Comparison of ENCODE assay signal across 25 cellular contexts in the genomic region with DNA sequence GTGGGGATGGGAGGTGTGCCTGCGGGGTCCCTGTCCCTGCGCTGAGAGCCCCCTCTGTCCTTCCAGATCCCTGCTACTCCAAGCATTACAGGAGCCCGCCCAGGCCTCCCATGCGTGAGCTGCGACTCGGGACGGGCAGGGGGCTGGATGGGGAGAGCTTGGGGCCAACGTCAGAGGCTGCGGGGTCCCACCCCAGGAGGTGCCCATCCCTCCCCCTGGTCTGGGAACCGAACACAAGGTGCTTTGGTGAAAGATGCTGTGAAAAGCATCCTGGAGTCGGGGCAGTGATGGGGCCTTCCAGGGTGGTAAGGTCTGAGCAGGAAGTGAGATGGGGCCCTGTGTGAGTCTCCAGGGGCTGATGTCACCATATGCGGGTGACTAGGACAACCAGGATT. TPM values are rescaled to one million over a fixed set of nuclear protein-coding genes. Genes with fewer than 3 reads are reported as not detected.
"Had no signal": no experiment of that assay in that cellular context is flagged by ENCODE, and none has a peak within 500 bp of the region (broad histone marks: within the 10 kb centered on the region; RNA-seq: fewer than 3 reads in every experiment).

No MANE protein-coding gene starts in this region.

- H3K9me3 ChIP-seq: heart right ventricle, left lung, prostate gland, upper lobe of right lung had no signal

- H3K27ac ChIP-seq: coronary artery, epithelial cell of prostate, heart right ventricle, left lung, ovary, prostate gland, upper lobe of right lung had no signal

- H3K4me1 ChIP-seq: heart right ventricle, left lung, prostate gland, upper lobe of right lung had no signal

- H3K36me3 ChIP-seq: heart right ventricle, left lung, ovary, prostate gland, upper lobe of right lung had no signal

- H3K4me3 ChIP-seq: coronary artery, heart right ventricle, left lung, ovary, prostate gland, upper lobe of right lung had no signal

- DNase-seq: activated CD4-positive, alpha-beta memory T cell treated with anti-CD3 and anti-CD28 coated beads, Interleukin-2, amount 10 ng/mL, durations not matched to agents 7 days and 5 days; activated CD4-positive, alpha-beta T cell treated with anti-CD3 and anti-CD28 coated beads, Interleukin-2, amount 10 ng/mL, durations not matched to agents 24 days and 14 days; activated gamma-delta T cell; activated naive CD4-positive, alpha-beta T cell treated with anti-CD3 and anti-CD28 coated beads, Interleukin-2, amount 50 U/mL, for 16 hours; activated naive CD8-positive, alpha-beta T cell treated with anti-CD3 and anti-CD28 coated beads, Interleukin-2, amount 50 U/mL, for 24 hours; activated T-cell treated with anti-CD3 and anti-CD28 coated beads, Interleukin-2, amount 50 U/mL, for 72 hours; cerebellar nuclear complex; endodermal cell; heart right ventricle; kidney glomerular epithelial cell; midbrain; natural killer cell; ovary; stimulated activated CD4-positive, alpha-beta T cell treated with anti-CD3 and anti-CD28 coated beads, Interleukin-4, amount 100 ng/mL, for 24 hours; stimulated activated naive CD4-positive, alpha-beta T cell treated with Interleukin-2 at 50 U/mL for 16 hours had no signal

- H3K27me3 ChIP-seq: ovary had no signal

- ATAC-seq: activated naive CD8-positive, alpha-beta T cell treated with anti-CD3 and anti-CD28 coated beads, Interleukin-2, amount 50 U/mL, for 24 hours; activated T-cell treated with anti-CD3 and anti-CD28 coated beads, Interleukin-2, amount 50 U/mL, for 72 hours; heart right ventricle; left lung; natural killer cell; upper lobe of right lung had no signal

RNA-seq across cellular contexts. Expression of gene LCN9, which starts 2.7 kb away (rescaled TPM):
- total RNA-seq: activated CD4-positive, alpha-beta memory T cell treated with anti-CD3 and anti-CD28 coated beads, Interleukin-2, amount 10 ng/mL, durations not matched to agents 7 days and 5 days; activated CD4-positive, alpha-beta T cell treated with anti-CD3 and anti-CD28 coated beads, Interleukin-2, amount 10 ng/mL, durations not matched to agents 24 days and 14 days; activated T-cell treated with anti-CD3 and anti-CD28 coated beads, Interleukin-2, amount 50 U/mL, for 72 hours; fibroblast of villous mesenchyme; heart right ventricle; left lung; lung microvascular endothelial cell; natural killer cell; ovary; prostate gland; subcutaneous adipose tissue; T-helper 2 cell treated with Interferon-gamma antibody and Interleukin-4, amounts not matched to agents 100 ng/mL and 5 ng/mL, for 36 hours; upper lobe of right lung had no signal
- polyA plus RNA-seq: heart right ventricle, ovary, thymus had no signal

RNA-seq across cellular contexts. Expression of gene GLT6D1, which starts 26.5 kb away (rescaled TPM):
- total RNA-seq: activated CD4-positive, alpha-beta memory T cell treated with anti-CD3 and anti-CD28 coated beads, Interleukin-2, amount 10 ng/mL, durations not matched to agents 7 days and 5 days; activated CD4-positive, alpha-beta T cell treated with anti-CD3 and anti-CD28 coated beads, Interleukin-2, amount 10 ng/mL, durations not matched to agents 24 days and 14 days; activated T-cell treated with anti-CD3 and anti-CD28 coated beads, Interleukin-2, amount 50 U/mL, for 72 hours; fibroblast of villous mesenchyme; heart right ventricle; left lung; lung microvascular endothelial cell; natural killer cell; ovary; prostate gland; subcutaneous adipose tissue; T-helper 2 cell treated with Interferon-gamma antibody and Interleukin-4, amounts not matched to agents 100 ng/mL and 5 ng/mL, for 36 hours; upper lobe of right lung had no signal
- polyA plus RNA-seq: heart right ventricle, ovary had no signal

RNA-seq across cellular contexts. Expression of gene SOHLH1, which starts 33.5 kb away (rescaled TPM):
- total RNA-seq: activated CD4-positive, alpha-beta memory T cell treated with anti-CD3 and anti-CD28 coated beads, Interleukin-2, amount 10 ng/mL, durations not matched to agents 7 days and 5 days; activated CD4-positive, alpha-beta T cell treated with anti-CD3 and anti-CD28 coated beads, Interleukin-2, amount 10 ng/mL, durations not matched to agents 24 days and 14 days; activated T-cell treated with anti-CD3 and anti-CD28 coated beads, Interleukin-2, amount 50 U/mL, for 72 hours; endodermal cell; fibroblast of villous mesenchyme; heart right ventricle; left lung; lung microvascular endothelial cell; natural killer cell; subcutaneous adipose tissue; T-helper 2 cell treated with Interferon-gamma antibody and Interleukin-4, amounts not matched to agents 100 ng/mL and 5 ng/mL, for 36 hours; upper lobe of right lung had no signal
- polyA plus RNA-seq: heart right ventricle had no signal

RNA-seq across cellular contexts. Expression of gene KCNT1, which starts 36.2 kb away (rescaled TPM):
- total RNA-seq: activated CD4-positive, alpha-beta T cell treated with anti-CD3 and anti-CD28 coated beads, Interleukin-2, amount 10 ng/mL, durations not matched to agents 24 days and 14 days; activated T-cell treated with anti-CD3 and anti-CD28 coated beads, Interleukin-2, amount 50 U/mL, for 72 hours; fibroblast of villous mesenchyme; lung microvascular endothelial cell; T-helper 2 cell treated with Interferon-gamma antibody and Interleukin-4, amounts not matched to agents 100 ng/mL and 5 ng/mL, for 36 hours had no signal
